In genomic region chrX:81120936-81121351, GRCh38 we compare ENCODE assay signal across 8 cellular contexts.
A peak's percentile ranks its signal among the peaks of the same experiment; 100 is the strongest.
DNase-seq lines count a peak whose midpoint lies in the region; ATAC-seq lines count a peak whose summit lies in the region.

No MANE protein-coding gene starts in this region.

- ATAC-seq in GM18517 (IDR thresholded peaks at IDR 0.05; ENCODE audit: unreplicated experiment) = peak; percentile 70
- peak; percentile 59 for ATAC-seq in HG03045 (IDR thresholded peaks at IDR 0.05; ENCODE audit: unreplicated experiment)

- DNase-seq in AG20443 (ENCODE audit: low spot score) (peak; percentile 39), NCI-H69 (lab: John Stamatoyannopoulos, UW) (peak; percentile 5), glomerular visceral epithelial cell (ENCODE audit: extremely low spot score) (peak; percentile 42), nucleus accumbens (lab: John Stamatoyannopoulos, UW) (peak in 41 of 56 donors; percentile 0 to 52 (median 12))
- DNase-seq in activated effector memory CD4-positive, alpha-beta T cell treated with anti-CD3 and anti-CD28 coated beads, Interleukin-2, amount 50 U/mL, for 16 hours = peak; percentile 72
- DNase-seq in NK-92 treated with Interleukin-12 subunit alpha and Interleukin-12 subunit beta, amount 100 ng/mL, for 24 hours (lab: John Stamatoyannopoulos, UW) = no peak
